Comparison of ENCODE assay signal across 18 cellular contexts in the genomic region with DNA sequence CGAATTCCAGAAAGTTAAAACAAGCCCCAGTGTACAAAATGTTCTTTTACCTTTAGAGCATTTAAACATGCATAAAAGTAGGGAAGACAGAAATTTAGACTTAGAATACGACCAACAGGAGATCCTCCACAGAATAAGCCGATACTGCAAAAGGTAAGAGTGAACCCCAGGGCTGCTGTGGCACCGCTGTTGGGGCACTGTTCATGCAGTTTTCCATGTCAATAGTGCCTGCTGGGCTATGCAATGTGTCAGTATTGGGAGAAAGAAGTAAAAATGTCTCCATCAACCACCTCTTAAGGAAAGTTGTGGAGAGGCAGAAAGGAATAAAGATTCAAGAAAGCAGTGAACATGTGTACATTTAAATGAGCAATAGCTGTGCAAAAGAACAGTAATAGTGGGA.
DNase-seq lines count a peak whose midpoint lies in the region; ATAC-seq and TF ChIP-seq lines count a peak whose summit lies in the region.
"Had no signal": no experiment of that assay in that cellular context is flagged by ENCODE, and none has a peak within 500 bp of the region (broad histone marks: within the 10 kb centered on the region; RNA-seq: fewer than 3 reads in every experiment).

No MANE protein-coding gene starts in this region.

- H3K4me1 Mint-ChIP-seq in GM23338, result peaks cover 8% of the 10 kb centered on the region
- H3K4me1 Mint-ChIP-seq: IgD-negative memory B cell had no signal

- H3K4me2 ChIP-seq in GM23338 (peak overlapping the region; percentile 3; the same call in 1 of the 2 replicates), osteoblast (ENCODE audit: insufficient read depth, low read length) (no peak overlapping the region), OCI-LY7 (ENCODE audit: low read length) (no peak overlapping the region)
- H3K4me2 ChIP-seq: A549 had no signal

- H3K27me3 Mint-ChIP-seq in GM23338 (ENCODE audit: insufficient read depth, low read depth, poor library complexity), result peaks cover 2% of the 10 kb centered on the region
- H3K27me3 Mint-ChIP-seq: CD4-positive, alpha-beta T cell; IgD-negative memory B cell had no signal

- H3K9me2 ChIP-seq in GM23338 (ENCODE audit: insufficient read depth), result no peaks in the 10 kb centered on the region
- H3K9me2 ChIP-seq in OCI-LY7 (ENCODE audit: insufficient read depth, low read length), result no peaks in the 10 kb centered on the region

- peak; percentile 99 for ATAC-seq in GM23338
- no peak for ATAC-seq in GM18517 (IDR thresholded peaks at IDR 0.05; ENCODE audit: unreplicated experiment)
- ATAC-seq: A549, HepG2 had no signal

- POLR2A ChIA-PET in OCI-LY7 (lab: Charles Lee), result no interaction called here

- H3K4me3 ChIP-seq in GM23338, result no peak overlapping the region
- no peak overlapping the region for H3K4me3 ChIP-seq in HUES64 (ENCODE audit: low read length)
- H3K4me3 ChIP-seq in osteoblast (ENCODE audit: insufficient read depth, low read length), result no peak overlapping the region
- no peak overlapping the region for H3K4me3 ChIP-seq in OCI-LY7 (ENCODE audit: low read depth, low read length, poor library complexity, severe bottlenecking)
- H3K4me3 ChIP-seq: A549, GM23248 had no signal

- intact Hi-C loops in OCI-LY7 (cut with micrococcal nuclease; ENCODE audit: unreplicated experiment), result no loop called here

- H3K27me3 ChIP-seq in GM23338 (ENCODE audit: insufficient read depth), result no peaks in the 10 kb centered on the region
- no peaks in the 10 kb centered on the region for H3K27me3 ChIP-seq in HUES64 (ENCODE audit: insufficient read depth, low read length)
- no peaks in the 10 kb centered on the region for H3K27me3 ChIP-seq in osteoblast (ENCODE audit: insufficient read depth, low read length)

- H4K20me1 ChIP-seq in GM23338 (replicated peaks; ENCODE audit: insufficient read depth), result no peaks in the 10 kb centered on the region
- H4K20me1 ChIP-seq in osteoblast (ENCODE audit: insufficient read depth, low read length), result no peaks in the 10 kb centered on the region
- H4K20me1 ChIP-seq in OCI-LY7 (ENCODE audit: insufficient read depth, low read length), result no peaks in the 10 kb centered on the region

- CTCF ChIA-PET in OCI-LY7 (lab: Charles Lee; ENCODE audit: unreplicated experiment), result no interaction called here

- H3K9me3 ChIP-seq in HUES64 (ENCODE audit: insufficient read depth, low read depth, low read length) (peaks cover 6% of the 10 kb centered on the region; the same call in 1 of the 2 replicates), osteoblast (ENCODE audit: low read depth, low read length) (no peaks in the 10 kb centered on the region), OCI-LY7 (ENCODE audit: low read length) (no peaks in the 10 kb centered on the region)
- H3K9me3 ChIP-seq: Caco-2 had no signal

- H3K9me3 Mint-ChIP-seq in GM23338, result peaks cover 17% of the 10 kb centered on the region
- H3K9me3 Mint-ChIP-seq: CD4-positive, alpha-beta T cell had no signal

- DNase-seq in GM23338 (ENCODE audit: low spot score) (peak; percentile 35), iPS DF 4.7 (ENCODE audit: extremely low read depth, low spot score) (peak; percentile 22), osteoblast (ENCODE audit: insufficient read length, low spot score, missing footprints) (no peak), SK-N-DZ (ENCODE audit: low spot score) (no peak), OCI-LY7 (ENCODE audit: low spot score) (no peak)
- DNase-seq: AML-193; Caco-2; CD4-positive, alpha-beta T cell; GM23248; H7 had no signal

- 53% methylated on average over 4 of the region's 4 CpGs for whole genome bisulfite sequencing in HUES64

- H3K36me3 ChIP-seq in GM23338 (ENCODE audit: insufficient read depth) (no peaks in the 10 kb centered on the region), HUES64 (ENCODE audit: insufficient read depth, low read length) (no peaks in the 10 kb centered on the region), osteoblast (ENCODE audit: insufficient read depth, low read length) (no peaks in the 10 kb centered on the region), OCI-LY7 (ENCODE audit: insufficient read depth, low read length) (no peaks in the 10 kb centered on the region)

- peak overlapping the region; percentile 61 for H3K27ac Mint-ChIP-seq in GM23338
- H3K27ac Mint-ChIP-seq: CD4-positive, alpha-beta T cell; IgD-negative memory B cell had no signal

- no peak overlapping the region for H3K27ac ChIP-seq in GM23338 (ENCODE audit: low read depth)
- peak overlapping the region; percentile 57 for H3K27ac ChIP-seq in HUES64 (ENCODE audit: low read depth, low read length)
- no peak overlapping the region for H3K27ac ChIP-seq in osteoblast (ENCODE audit: low read depth, low read length)
- H3K27ac ChIP-seq in OCI-LY7 (ENCODE audit: low read depth, low read length, poor library complexity, severe bottlenecking), result no peak overlapping the region
- H3K27ac ChIP-seq: 22Rv1, A549, C4-2B, GM23248, HL-60 had no signal

- H2AFZ ChIP-seq in GM23338 (no peak overlapping the region; the same call in 1 of the 2 replicates), osteoblast (ENCODE audit: low read length) (peak overlapping the region; percentile 18), OCI-LY7 (ENCODE audit: low read length) (no peak overlapping the region)
- H2AFZ ChIP-seq: GM23248 had no signal

- H3K4me1 ChIP-seq in GM23338 (ENCODE audit: insufficient read depth) (no peaks in the 10 kb centered on the region), HUES64 (ENCODE audit: insufficient read depth, low read length) (peaks cover 12% of the 10 kb centered on the region), osteoblast (ENCODE audit: insufficient read depth, low read length) (no peaks in the 10 kb centered on the region), OCI-LY7 (ENCODE audit: insufficient read depth, low read length, poor library complexity, severe bottlenecking) (no peaks in the 10 kb centered on the region)
- H3K4me1 ChIP-seq: Caco-2 had no signal

- H3F3A ChIP-seq in GM23338 (replicated peaks; ENCODE audit: low read depth), result no peaks in the 10 kb centered on the region

- H3K9ac ChIP-seq in HUES64 (ENCODE audit: low read depth, low read length), result no peak overlapping the region
- H3K9ac ChIP-seq: GM23248 had no signal

- H3K79me2 ChIP-seq in GM23338 (replicated peaks; ENCODE audit: insufficient read depth) (no peaks in the 10 kb centered on the region), osteoblast (ENCODE audit: insufficient read depth, low read length) (no peaks in the 10 kb centered on the region), OCI-LY7 (ENCODE audit: insufficient read depth, low read depth, low read length) (no peaks in the 10 kb centered on the region)

- no TSS peak for BruUV-seq in OCI-LY7 (replicated peaks; lab: Mats Ljungman, UMichigan)

- H3K36me3 Mint-ChIP-seq in GM23338 (ENCODE audit: low read depth), result peaks cover 15% of the 10 kb centered on the region; the same call in 2 of the 3 replicates
- H3K36me3 Mint-ChIP-seq: IgD-negative memory B cell had no signal

- TF ChIP-seq CTCF in GM23338 (conservative IDR thresholded peaks at IDR 0.05; ENCODE audit: low read depth in 2 of 2) (no peak), osteoblast (IDR thresholded peaks at IDR 0.05; ENCODE audit: extremely low read depth, low read depth, low read length) (no peak), OCI-LY7 (conservative IDR thresholded peaks at IDR 0.05; ENCODE audit: low read length) (no peak)

- H3K4me3 Mint-ChIP-seq in GM23338, result peak overlapping the region; percentile 3; the same call in 1 of the 3 replicates
- H3K4me3 Mint-ChIP-seq: CD4-positive, alpha-beta T cell; IgD-negative memory B cell had no signal

TF ChIP-seq in GM23338, 12 proteins besides CTCF, POLR2A, EP300 and RAD21 (continues in another document):
- TF ChIP-seq STAT1 (IDR thresholded peaks at IDR 0.05; ENCODE audit: unreplicated experiment) (no peak), POLR2AphosphoS5 (IDR thresholded peaks at IDR 0.05; ENCODE audit: low read depth) (no peak), REST (IDR thresholded peaks at IDR 0.05; ENCODE audit: unreplicated experiment) (no peak)

Comparison
In these comparisons a context has a peak if more than half of its experiments do, and no peak if none do; other contexts are left out.
1. DNase-seq: peak in GM23338 (single experiment) and iPS DF 4.7 (single experiment); none in osteoblast (single experiment), SK-N-DZ (single experiment) and OCI-LY7 (single experiment).